ENCODE assay signal across 9 cellular contexts in genomic region chr6:28988536-28989415, GRCh38. TPM values are rescaled to one million over a fixed set of nuclear protein-coding genes. Genes with fewer than 3 reads are reported as not detected.
DNase-seq lines count a peak whose midpoint lies in the region; ATAC-seq and TF ChIP-seq lines count a peak whose summit lies in the region.
"Had no signal": no experiment of that assay in that cellular context is flagged by ENCODE, and none has a peak within 500 bp of the region (broad histone marks: within the 10 kb centered on the region; RNA-seq: fewer than 3 reads in every experiment).

No MANE protein-coding gene starts in this region.

- H4K20me1 ChIP-seq in PC-9 (ENCODE audit: insufficient read depth) = no peaks in the 10 kb centered on the region

- TF ChIP-seq CTCF in PC-9 (conservative IDR thresholded peaks at IDR 0.05) = peak; percentile 71

- CTCF ChIA-PET in PC-9 (lab: Charles Lee) = interaction anchor here (0.6 kb wide), 3 partner anchors 24 to 260 kb away, joined by 4 to 8 read pairs (median 4); no protein-coding TSS in a partner anchor

- no peaks in the 10 kb centered on the region for H3K9me3 ChIP-seq in PC-9 (ENCODE audit: insufficient read depth, low read depth)

- peak overlapping the region; percentile 52 for H3K4me2 ChIP-seq in PC-9

- intact Hi-C loops in PC-9 (cut with micrococcal nuclease; ENCODE audit: unreplicated experiment) = loop anchor here (10.0 kb wide), 1 partner anchor 124 kb away; no protein-coding TSS in a partner anchor

- H3K27me3 ChIP-seq in PC-9 (ENCODE audit: insufficient read depth, low read depth) = no peaks in the 10 kb centered on the region

- H3K9me2 ChIP-seq in PC-9 (ENCODE audit: insufficient read depth) = no peaks in the 10 kb centered on the region

- H2AFZ ChIP-seq in PC-9 = peak overlapping the region; percentile 79

- no peak for ATAC-seq in HG02981 (IDR thresholded peaks at IDR 0.05; ENCODE audit: unreplicated experiment)

- DNase-seq in DMS114 treated with DMSO at 0.1 percent for 48 hours (lab: John Stamatoyannopoulos, UW; ENCODE audit: unreplicated experiment) = peak; percentile 52
- DNase-seq in PC-9 = peak; percentile 76
- peak; percentile 39 for DNase-seq in activated effector memory CD4-positive, alpha-beta T cell treated with Interleukin-2 at 50 U/mL for 16 hours
- DNase-seq in germinal center (ENCODE audit: low spot score) = peak; percentile 67
- DNase-seq in renal cortical epithelial cell (ENCODE audit: low read depth) = peak; percentile 25
- no peak for DNase-seq in NCI-H2171 (lab: John Stamatoyannopoulos, UW)
- no peak for DNase-seq in NCI-H146 (lab: John Stamatoyannopoulos, UW)

- no peaks in the 10 kb centered on the region for H3K79me2 ChIP-seq in PC-9 (ENCODE audit: low read depth)

- peak overlapping the region; percentile 46 for H3K27ac ChIP-seq in PC-9

- peaks cover 25% of the 10 kb centered on the region; the same call in 1 of the 2 replicates for H3F3A ChIP-seq in PC-9 (ENCODE audit: insufficient read depth, low read depth)

- no TSS peak for BruUV-seq in PC-9 (replicated peaks; lab: Mats Ljungman, UMichigan)

- no peaks in the 10 kb centered on the region for H3K36me3 ChIP-seq in PC-9 (ENCODE audit: low read depth)

- H3K4me3 ChIP-seq in PC-9 = peak overlapping the region; percentile 55

- POLR2A ChIA-PET in PC-9 (lab: Charles Lee; ENCODE audit: unreplicated experiment) = interaction anchor here (0.7 kb wide), 1 partner anchor 8 kb away, joined by 21 read pairs; no protein-coding TSS in a partner anchor

- H3K4me1 ChIP-seq in PC-9 (replicated peaks; ENCODE audit: insufficient read depth) = peaks cover 10% of the 10 kb centered on the region

RNA-seq across cellular contexts. Expression of gene ZNF311, which starts 16.3 kb away (rescaled TPM):
- total RNA-seq in PC-9 (2021) = 2.1 TPM in 2 replicates
- 1.6 and 2.1 TPM in 2 replicates for total RNA-seq in renal cortical epithelial cell

RNA-seq across cellular contexts. Expression of gene OR2W1, which starts 56.2 kb away (rescaled TPM):
- total RNA-seq in PC-9 (2021) (not detected in 2 replicates), renal cortical epithelial cell (not detected in 2 replicates)
- total RNA-seq: temporal lobe had no signal

Comparison
In these comparisons a context has a peak if more than half of its experiments do, and no peak if none do; other contexts are left out.
1. DNase-seq: peak in DMS114 treated with DMSO at 0.1 percent for 48 hours (single experiment), PC-9 (2 of 2), activated effector memory CD4-positive, alpha-beta T cell treated with Interleukin-2 at 50 U/mL for 16 hours (single experiment), germinal center (single experiment) and renal cortical epithelial cell (single experiment); none in NCI-H2171 (single experiment) and NCI-H146 (single experiment).